In genomic region chr17:740240-741055, GRCh38 we compare ENCODE assay signal across 8 cellular contexts. TPM values are rescaled to one million over a fixed set of nuclear protein-coding genes. Genes with fewer than 3 reads are reported as not detected.
A peak's percentile ranks its signal among the peaks of the same experiment; 100 is the strongest.
DNase-seq lines count a peak whose midpoint lies in the region; ATAC-seq, FAIRE-seq and TF ChIP-seq lines count a peak whose summit lies in the region.

No MANE protein-coding gene starts in this region.

- peaks cover 16% of the 10 kb centered on the region for H3K36me3 Mint-ChIP-seq in central memory CD8-positive, alpha-beta T cell (ENCODE audit: insufficient read depth)

- no peaks in the 10 kb centered on the region for H3K4me1 ChIP-seq in SJCRH30

- ATAC-seq in GM21619 (IDR thresholded peaks at IDR 0.05; ENCODE audit: unreplicated experiment): peak; percentile 75
- ATAC-seq in central memory CD8-positive, alpha-beta T cell (replicated peaks; ENCODE audit: extremely low read depth, poor library complexity, severe bottlenecking): peak; percentile 40

- H3K27me3 Mint-ChIP-seq in central memory CD8-positive, alpha-beta T cell: no peaks in the 10 kb centered on the region

- no peak for TF ChIP-seq CTCF in GM10266 (IDR thresholded peaks at IDR 0.05; ENCODE audit: control insufficient read depth, insufficient read depth, low read depth, missing control alignments)

- no peaks in the 10 kb centered on the region for H3K27me3 ChIP-seq in SJCRH30

- peak overlapping the region; percentile 47 for H3K27ac Mint-ChIP-seq in central memory CD8-positive, alpha-beta T cell (ENCODE audit: low read depth)

- H3K9me3 Mint-ChIP-seq in central memory CD8-positive, alpha-beta T cell: no peaks in the 10 kb centered on the region

- H3K4me3 ChIP-seq in SJCRH30: no peak overlapping the region

- peaks cover 17% of the 10 kb centered on the region for H3K36me3 ChIP-seq in SJCRH30

- FAIRE-seq in H54 (lab: Jason Lieb, UNC): no peak

- no peak overlapping the region for H3K4me3 Mint-ChIP-seq in central memory CD8-positive, alpha-beta T cell

- no peaks in the 10 kb centered on the region for H3K9me3 ChIP-seq in SJCRH30 (replicated peaks)

- no peak overlapping the region for H3K27ac ChIP-seq in SJCRH30

- H3K4me1 Mint-ChIP-seq in central memory CD8-positive, alpha-beta T cell: peaks cover 5% of the 10 kb centered on the region

- DNase-seq in GM10266 (ENCODE audit: extremely low spot score): peak; percentile 77
- peak; percentile 92 for DNase-seq in MV-4-11 (lab: John Stamatoyannopoulos, UW)
- DNase-seq in central memory CD8-positive, alpha-beta T cell (ENCODE audit: low spot score in 2 of 2): no peak
- DNase-seq in H54 (ENCODE audit: insufficient read length, low spot score): no peak
- DNase-seq in NCI-H1105 (lab: John Stamatoyannopoulos, UW): no peak
- no peak for DNase-seq in hippocampal formation (lab: John Stamatoyannopoulos, UW)
- no peak for DNase-seq in SJCRH30

- no peak for TF ChIP-seq POLR2A in H54 (IDR thresholded peaks at IDR 0.05; ENCODE audit: low read depth, low read length)

RNA-seq across cellular contexts. Expression of gene TLCD3A, which starts 8.1 kb away (rescaled TPM):
- total RNA-seq in SJCRH30 (2014; rRNA removed; shearing (Covaris generic)): 11.0 and 12.3 TPM in 2 replicates

RNA-seq across cellular contexts. Expression of gene GEMIN4, which starts 11.6 kb away (rescaled TPM):
- total RNA-seq in SJCRH30 (2014; rRNA removed; shearing (Covaris generic)): 19.7 and 20.3 TPM in 2 replicates

RNA-seq across cellular contexts. Expression of gene VPS53, which starts 25.8 kb away (rescaled TPM):
- 10.4 and 13.2 TPM in 2 replicates for total RNA-seq in SJCRH30 (2014; rRNA removed; shearing (Covaris generic))

RNA-seq across cellular contexts. Expression of gene GLOD4, which starts 41.6 kb away (rescaled TPM):
- total RNA-seq in SJCRH30 (2014; rRNA removed; shearing (Covaris generic)): 34.6 and 45.0 TPM in 2 replicates

RNA-seq across cellular contexts. Expression of gene MRM3, which starts 41.7 kb away (rescaled TPM):
- 12.4 and 16.0 TPM in 2 replicates for total RNA-seq in SJCRH30 (2014; rRNA removed; shearing (Covaris generic))

Comparison
In these comparisons a context has a peak if more than half of its experiments do, and no peak if none do; other contexts are left out.
1. DNase-seq: peak in GM10266 (single experiment) and MV-4-11 (single experiment); none in central memory CD8-positive, alpha-beta T cell (0 of 2), H54 (single experiment), NCI-H1105 (single experiment), hippocampal formation (0 of 2) and SJCRH30 (0 of 2).